13 cellular contexts compared by ENCODE assay signal in the genomic region with DNA sequence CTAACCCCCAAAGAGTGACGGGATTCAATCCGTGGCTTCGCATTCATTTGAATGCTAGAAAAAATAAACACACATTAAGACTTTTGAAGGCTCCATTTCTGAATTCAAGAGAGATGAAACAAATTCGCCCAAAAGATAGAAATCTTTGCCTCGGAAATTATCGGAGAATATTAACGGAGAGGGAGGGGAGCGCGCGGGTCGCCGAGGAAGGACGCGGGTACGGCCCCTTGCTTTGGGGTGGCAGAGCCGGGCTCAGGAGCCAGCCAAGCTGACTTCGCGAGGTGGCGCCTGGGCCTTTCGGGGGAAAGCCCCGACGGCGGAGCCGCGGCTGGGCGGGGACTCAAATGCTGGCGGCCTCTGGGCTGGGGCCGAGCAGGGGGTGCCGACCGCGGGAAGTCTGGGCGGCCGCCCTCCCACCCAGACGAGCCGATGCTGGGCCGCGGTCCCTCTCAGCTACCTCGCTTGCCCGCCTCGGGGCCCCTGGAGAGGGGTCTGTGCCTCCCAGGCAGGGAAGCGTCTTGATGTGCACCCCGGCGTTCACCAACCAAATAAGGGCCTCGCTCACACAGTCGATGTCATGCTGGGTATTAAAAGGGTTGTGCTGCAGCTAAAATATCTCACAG. TPM values are rescaled to one million over a fixed set of nuclear protein-coding genes. Genes with fewer than 3 reads are reported as not detected.
DNase-seq lines count a peak whose midpoint lies in the region; ATAC-seq and TF ChIP-seq lines count a peak whose summit lies in the region.
"Had no signal": no experiment of that assay in that cellular context is flagged by ENCODE, and none has a peak within 500 bp of the region (broad histone marks: within the 10 kb centered on the region; RNA-seq: fewer than 3 reads in every experiment).

No MANE protein-coding gene starts in this region.

- H3K9ac ChIP-seq in HUES6 (ENCODE audit: low read length): no peak overlapping the region
- no peak overlapping the region for H3K9ac ChIP-seq in iPS-15b (ENCODE audit: low read depth, low read length)

- no peaks in the 10 kb centered on the region for H3K9me3 ChIP-seq in right atrium auricular region
- no peaks in the 10 kb centered on the region for H3K9me3 ChIP-seq in HUES6 (ENCODE audit: control insufficient read depth, insufficient read depth, low read depth, low read length)
- H3K9me3 ChIP-seq in iPS-15b (ENCODE audit: control insufficient read depth, insufficient read depth, low read length): no peaks in the 10 kb centered on the region
- no peaks in the 10 kb centered on the region for H3K9me3 ChIP-seq in upper lobe of right lung

- TF ChIP-seq CTCF in right atrium auricular region (IDR thresholded peaks at IDR 0.05): no peak
- no peak for TF ChIP-seq CTCF in upper lobe of right lung (IDR thresholded peaks at IDR 0.05)

- H3K36me3 ChIP-seq in right atrium auricular region (no peaks in the 10 kb centered on the region), HUES6 (ENCODE audit: control insufficient read depth, insufficient read depth, low read length) (no peaks in the 10 kb centered on the region), iPS-15b (ENCODE audit: control insufficient read depth, insufficient read depth, low read length) (no peaks in the 10 kb centered on the region), upper lobe of right lung (no peaks in the 10 kb centered on the region)
- H3K36me3 ChIP-seq: WERI-Rb-1 had no signal

- intact Hi-C loops in Right ventricle myocardium inferior (cut with DNase I) (no loop called here), upper lobe of right lung (cut with DNase I) (no loop called here)

- H3K27ac ChIP-seq in right atrium auricular region (no peak overlapping the region), HUES6 (ENCODE audit: low read depth, low read length) (no peak overlapping the region), upper lobe of right lung (peak overlapping the region; percentile 91)
- H3K27ac ChIP-seq: HL-60, WERI-Rb-1 had no signal

- H3K27me3 ChIP-seq in right atrium auricular region (peaks cover 28 to 62% of the 10 kb centered on the region in 2 donors), HUES6 (ENCODE audit: control insufficient read depth, insufficient read depth, low read length) (peaks cover 100% of the 10 kb centered on the region), iPS-15b (ENCODE audit: control insufficient read depth, insufficient read depth, low read length) (peaks cover 96% of the 10 kb centered on the region), upper lobe of right lung (peaks cover 89% of the 10 kb centered on the region)

- H3K4me1 ChIP-seq in right atrium auricular region: peaks cover 0 to 15% of the 10 kb centered on the region in 2 donors
- H3K4me1 ChIP-seq in HUES6 (ENCODE audit: control insufficient read depth, insufficient read depth, low read length): peaks cover 35% of the 10 kb centered on the region
- peaks cover 15% of the 10 kb centered on the region for H3K4me1 ChIP-seq in iPS-15b (ENCODE audit: control insufficient read depth, insufficient read depth, low read length)
- H3K4me1 ChIP-seq in upper lobe of right lung: no peaks in the 10 kb centered on the region

- DNase-seq in right atrium auricular region (ENCODE audit: low spot score) (peak; percentile 42), Right ventricle myocardium inferior (ENCODE audit: missing footprints) (no peak), upper lobe of right lung (peak; percentile 86), NCI-H2081 (lab: John Stamatoyannopoulos, UW) (no peak), activated gamma-delta T cell treated with Interleukin-2 at 50 U/mL for 16 hours (no peak), NCI-H2171 (lab: John Stamatoyannopoulos, UW) (no peak)
- DNase-seq: CD4-positive, CD25-positive, alpha-beta regulatory T cell; NCI-H1694 treated with DMSO at 0.1 percent for 48 hours; nephron progenitor cell; WERI-Rb-1 had no signal

- H3K4me3 ChIP-seq in right atrium auricular region: no peak overlapping the region
- H3K4me3 ChIP-seq in HUES6 (ENCODE audit: low read depth, low read length): peak overlapping the region; percentile 42
- H3K4me3 ChIP-seq in iPS-15b (ENCODE audit: low read depth, low read length): peak overlapping the region; percentile 37
- H3K4me3 ChIP-seq in upper lobe of right lung: peak overlapping the region; percentile 39

- ATAC-seq in Right ventricle myocardium inferior (no peak), upper lobe of right lung (peak; percentile 64)

RNA-seq across cellular contexts. Expression of gene NKX2-1, which starts 14.7 kb away (rescaled TPM):
- total RNA-seq in right atrium auricular region (not detected), Right ventricle myocardium inferior (not detected), upper lobe of right lung (177 TPM)
- total RNA-seq: CD4-positive, CD25-positive, alpha-beta regulatory T cell had no signal

Comparison
In these comparisons a context has a peak if more than half of its experiments do, and no peak if none do; other contexts are left out.
1. DNase-seq: peak in right atrium auricular region (single experiment) and upper lobe of right lung (single experiment); none in Right ventricle myocardium inferior (single experiment), NCI-H2081 (0 of 2), activated gamma-delta T cell treated with Interleukin-2 at 50 U/mL for 16 hours (single experiment) and NCI-H2171 (single experiment).
2. H3K4me3 ChIP-seq: peak in HUES6 (single experiment), iPS-15b (single experiment) and upper lobe of right lung (single experiment); none in right atrium auricular region (0 of 2).
3. RNA of gene NKX2-1, which starts 14.7 kb away (total RNA-seq): 177 TPM in upper lobe of right lung (single experiment); not detected in right atrium auricular region and not detected in Right ventricle myocardium inferior (single experiment); every median in the first group is over 100 times any median in the second.